14 cellular contexts compared by ENCODE assay signal in the genomic region with DNA sequence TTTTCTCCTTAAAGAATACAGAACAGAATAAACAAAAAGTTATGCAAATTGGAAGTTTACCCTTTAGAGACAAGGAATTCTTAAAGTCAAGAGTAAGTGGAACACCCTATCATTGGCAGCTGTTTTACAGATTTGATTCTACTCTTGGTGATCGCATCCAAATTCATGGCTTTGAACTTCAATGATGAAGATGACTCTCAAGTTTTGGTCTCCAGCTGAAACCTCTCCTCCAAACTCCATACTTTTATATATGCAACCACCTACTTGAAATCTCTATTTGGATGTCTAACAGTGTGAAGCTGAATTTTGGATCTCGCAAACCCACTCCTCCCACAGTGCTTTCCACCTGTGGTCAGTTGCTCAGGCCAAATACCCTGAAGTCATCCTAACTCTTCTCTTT.
DNase-seq lines count a peak whose midpoint lies in the region; ATAC-seq, FAIRE-seq and TF ChIP-seq lines count a peak whose summit lies in the region.
"Had no signal": no experiment of that assay in that cellular context is flagged by ENCODE, and none has a peak within 500 bp of the region (broad histone marks: within the 10 kb centered on the region; RNA-seq: fewer than 3 reads in every experiment).

No MANE protein-coding gene starts in this region.

- H3K27me3 ChIP-seq in GM23338 (ENCODE audit: insufficient read depth) (no peaks in the 10 kb centered on the region), astrocyte (ENCODE audit: insufficient read depth, low read length) (no peaks in the 10 kb centered on the region)
- H3K27me3 ChIP-seq: BLaER1 treated with 17β-estradiol and CSF1 and Interleukin-3, amounts not matched to agents 10 nM and 100 nM; SJSA1 had no signal

- H3K4me3 Mint-ChIP-seq in activated T-cell treated with anti-CD3 and anti-CD28 coated beads, Interleukin-2, amount 50 U/mL, for 24 hours, result no peak overlapping the region
- H3K4me3 Mint-ChIP-seq in GM23338 (peak overlapping the region; percentile 61), astrocyte (ENCODE audit: unreplicated experiment) (no peak overlapping the region), mesothelial cell of epicardium (no peak overlapping the region)

- H3K9me2 ChIP-seq in GM23338 (ENCODE audit: insufficient read depth), result no peaks in the 10 kb centered on the region

- ATAC-seq in GM23338, result no peak

- H4K20me1 ChIP-seq in GM23338 (replicated peaks; ENCODE audit: insufficient read depth) (no peaks in the 10 kb centered on the region), astrocyte (ENCODE audit: insufficient read depth, low read length) (peaks cover 30% of the 10 kb centered on the region)

- FAIRE-seq in astrocyte (lab: Jason Lieb, UNC), result no peak
- FAIRE-seq: H54 had no signal

- no peaks in the 10 kb centered on the region for H3K79me2 ChIP-seq in GM23338 (replicated peaks; ENCODE audit: insufficient read depth)
- peaks cover 8% of the 10 kb centered on the region for H3K79me2 ChIP-seq in astrocyte (ENCODE audit: insufficient read depth, low read length)

- no peaks in the 10 kb centered on the region for H3K9me3 ChIP-seq in astrocyte (ENCODE audit: insufficient read depth, low read depth, low read length)
- H3K9me3 ChIP-seq: BLaER1 treated with 17β-estradiol and CSF1 and Interleukin-3, amounts not matched to agents 10 nM and 100 nM; SJSA1 had no signal

- TF ChIP-seq CTCF in GM23338 (conservative IDR thresholded peaks at IDR 0.05; ENCODE audit: low read depth in 2 of 2) (no peak), astrocyte (IDR thresholded peaks at IDR 0.05; ENCODE audit: insufficient read depth, low read depth, low read length) (no peak), mesothelial cell of epicardium (IDR thresholded peaks at IDR 0.05; ENCODE audit: unreplicated experiment) (no peak)

- H3K4me1 Mint-ChIP-seq in activated T-cell treated with anti-CD3 and anti-CD28 coated beads, Interleukin-2, amount 50 U/mL, for 24 hours (ENCODE audit: low read depth), result peaks cover 26% of the 10 kb centered on the region
- H3K4me1 Mint-ChIP-seq in GM23338, result peaks cover 42% of the 10 kb centered on the region
- H3K4me1 Mint-ChIP-seq in astrocyte (ENCODE audit: low read depth, unreplicated experiment), result peaks cover 16% of the 10 kb centered on the region
- H3K4me1 Mint-ChIP-seq in mesothelial cell of epicardium, result peaks cover 3% of the 10 kb centered on the region

- H3K4me1 ChIP-seq in GM23338 (ENCODE audit: insufficient read depth) (peaks cover 24% of the 10 kb centered on the region), astrocyte (ENCODE audit: insufficient read depth, low read length) (peaks cover 3% of the 10 kb centered on the region)
- H3K4me1 ChIP-seq: SJSA1 had no signal

- H3K4me3 ChIP-seq in GM23338 (no peak overlapping the region), astrocyte (ENCODE audit: insufficient read depth, low read depth, low read length) (no peak overlapping the region)
- H3K4me3 ChIP-seq: BLaER1 treated with 17β-estradiol and CSF1 and Interleukin-3, amounts not matched to agents 10 nM and 100 nM; SJSA1 had no signal

- peaks cover 57% of the 10 kb centered on the region for H3K36me3 Mint-ChIP-seq in activated T-cell treated with anti-CD3 and anti-CD28 coated beads, Interleukin-2, amount 50 U/mL, for 24 hours (ENCODE audit: low read depth)
- H3K36me3 Mint-ChIP-seq in GM23338 (ENCODE audit: low read depth), result peaks cover 35% of the 10 kb centered on the region
- H3K36me3 Mint-ChIP-seq in astrocyte (ENCODE audit: low read depth, unreplicated experiment), result peaks cover 21% of the 10 kb centered on the region
- peaks cover 33% of the 10 kb centered on the region for H3K36me3 Mint-ChIP-seq in mesothelial cell of epicardium

- H3F3A ChIP-seq in GM23338 (replicated peaks; ENCODE audit: low read depth), result no peaks in the 10 kb centered on the region

- H2AFZ ChIP-seq in GM23338 (no peak overlapping the region), astrocyte (ENCODE audit: low read depth, low read length) (no peak overlapping the region)

- H3K4me2 ChIP-seq in GM23338 (peak overlapping the region; percentile 30; the same call in 1 of the 2 replicates), astrocyte (ENCODE audit: low read length) (no peak overlapping the region)
- H3K4me2 ChIP-seq: BLaER1 treated with 17β-estradiol and CSF1 and Interleukin-3, amounts not matched to agents 10 nM and 100 nM had no signal

- DNase-seq in activated T-cell treated with anti-CD3 and anti-CD28 coated beads, Interleukin-2, amount 50 U/mL, for 24 hours, result no peak
- no peak for DNase-seq in activated T-cell treated with anti-CD3 and anti-CD28 coated beads, Interleukin-2, amount 50 U/mL, for 48 hours
- DNase-seq in GM23338 (ENCODE audit: low spot score), result no peak
- DNase-seq in astrocyte (ENCODE audit: low read depth), result no peak
- no peak for DNase-seq in mesothelial cell of epicardium (ENCODE audit: low spot score in 2 of 2, unreplicated experiment in 2 of 2)
- DNase-seq in NCI-H187 treated with DMSO at 0.1 percent for 48 hours (lab: John Stamatoyannopoulos, UW), result no peak
- DNase-seq in C1 segment of cervical spinal cord (lab: John Stamatoyannopoulos, UW), result no peak
- no peak for DNase-seq in GDM1 (lab: John Stamatoyannopoulos, UW)
- DNase-seq: KG1, NCI-H1436 treated with DMSO at 0.1 percent for 48 hours, NCI-H510A treated with DMSO at 0.1 percent for 48 hours had no signal

- H3K9me3 Mint-ChIP-seq in activated T-cell treated with anti-CD3 and anti-CD28 coated beads, Interleukin-2, amount 50 U/mL, for 24 hours, result no peaks in the 10 kb centered on the region
- no peaks in the 10 kb centered on the region; the same call in 2 of the 3 replicates for H3K9me3 Mint-ChIP-seq in GM23338
- H3K9me3 Mint-ChIP-seq in astrocyte (ENCODE audit: unreplicated experiment), result no peaks in the 10 kb centered on the region
- no peaks in the 10 kb centered on the region for H3K9me3 Mint-ChIP-seq in mesothelial cell of epicardium

- no peak overlapping the region for H3K27ac ChIP-seq in GM23338 (ENCODE audit: low read depth)
- H3K27ac ChIP-seq in astrocyte (ENCODE audit: low read depth, low read length), result no peak overlapping the region
- H3K27ac ChIP-seq: BLaER1 treated with 17β-estradiol and CSF1 and Interleukin-3, amounts not matched to agents 10 nM and 100 nM; SJSA1 had no signal

- H3K36me3 ChIP-seq in GM23338 (ENCODE audit: insufficient read depth) (peaks cover 11% of the 10 kb centered on the region; the same call in 1 of the 2 replicates), astrocyte (ENCODE audit: insufficient read depth, low read length) (peaks cover 32% of the 10 kb centered on the region)

- peak overlapping the region; percentile 50 for H3K27ac Mint-ChIP-seq in activated T-cell treated with anti-CD3 and anti-CD28 coated beads, Interleukin-2, amount 50 U/mL, for 24 hours
- peak overlapping the region; percentile 80 for H3K27ac Mint-ChIP-seq in GM23338
- peak overlapping the region; percentile 42 for H3K27ac Mint-ChIP-seq in astrocyte (ENCODE audit: unreplicated experiment)
- H3K27ac Mint-ChIP-seq in mesothelial cell of epicardium, result peak overlapping the region; percentile 1

- no peak overlapping the region for H3K9ac ChIP-seq in astrocyte (ENCODE audit: low read length)
- H3K9ac ChIP-seq: BLaER1 treated with 17β-estradiol and CSF1 and Interleukin-3, amounts not matched to agents 10 nM and 100 nM had no signal

- H3K27me3 Mint-ChIP-seq in activated T-cell treated with anti-CD3 and anti-CD28 coated beads, Interleukin-2, amount 50 U/mL, for 24 hours, result no peaks in the 10 kb centered on the region
- H3K27me3 Mint-ChIP-seq in GM23338 (ENCODE audit: insufficient read depth, low read depth, poor library complexity), result peaks cover 6% of the 10 kb centered on the region
- H3K27me3 Mint-ChIP-seq in astrocyte (ENCODE audit: low read depth, unreplicated experiment), result no peaks in the 10 kb centered on the region
- H3K27me3 Mint-ChIP-seq in mesothelial cell of epicardium (ENCODE audit: low read depth), result no peaks in the 10 kb centered on the region

TF ChIP-seq in GM23338, 12 proteins besides CTCF, POLR2A, EP300 and RAD21 (continues in another document):
- TF ChIP-seq ZNF331 (CRISPR knock-in tag; IDR thresholded peaks at IDR 0.05; ENCODE audit: low read depth) (no peak), NANOG (IDR thresholded peaks at IDR 0.05; ENCODE audit: borderline replicate concordance) (no peak), STAT1 (IDR thresholded peaks at IDR 0.05; ENCODE audit: unreplicated experiment) (no peak), ZNF114 (CRISPR knock-in tag; IDR thresholded peaks at IDR 0.05) (no peak), EZH2phosphoT487 (IDR thresholded peaks at IDR 0.05; ENCODE audit: unreplicated experiment) (no peak)
- TF ChIP-seq, protein P1, sequence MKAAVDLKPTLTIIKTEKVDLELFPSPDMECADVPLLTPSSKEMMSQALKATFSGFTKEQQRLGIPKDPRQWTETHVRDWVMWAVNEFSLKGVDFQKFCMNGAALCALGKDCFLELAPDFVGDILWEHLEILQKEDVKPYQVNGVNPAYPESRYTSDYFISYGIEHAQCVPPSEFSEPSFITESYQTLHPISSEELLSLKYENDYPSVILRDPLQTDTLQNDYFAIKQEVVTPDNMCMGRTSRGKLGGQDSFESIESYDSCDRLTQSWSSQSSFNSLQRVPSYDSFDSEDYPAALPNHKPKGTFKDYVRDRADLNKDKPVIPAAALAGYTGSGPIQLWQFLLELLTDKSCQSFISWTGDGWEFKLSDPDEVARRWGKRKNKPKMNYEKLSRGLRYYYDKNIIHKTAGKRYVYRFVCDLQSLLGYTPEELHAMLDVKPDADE (IDR thresholded peaks at IDR 0.05), result no peak

Comparison
In these comparisons a context has a peak if more than half of its experiments do, and no peak if none do; other contexts are left out.
1. H3K27ac Mint-ChIP-seq: peak in every context shown above with its lines; median percentile 80 in GM23338; 50 in activated T-cell treated with anti-CD3 and anti-CD28 coated beads, Interleukin-2, amount 50 U/mL, for 24 hours; 42 in astrocyte; 1 in mesothelial cell of epicardium.